2 cellular contexts compared by ENCODE assay signal in genomic region chr1:16446116-16446515, GRCh38.
TF ChIP-seq lines count a peak whose summit lies in the region.

No MANE protein-coding gene starts in this region.

TF ChIP-seq in HEK293, 187 proteins besides CTCF, POLR2A, EP300 and RAD21:
- TF ChIP-seq ZNF549 (tag by site-specific recombination; IDR thresholded peaks at IDR 0.05) = no peak
- TF ChIP-seq ZNF121 (tag by site-specific recombination; IDR thresholded peaks at IDR 0.05) = 0 out of 2 replicates have a peak, but pooled peaks have one; percentile 46

TF ChIP-seq in K562, 482 proteins besides CTCF, POLR2A, EP300 and RAD21:
- no peak for TF ChIP-seq ZNF175 (CRISPR knock-in tag; IDR thresholded peaks at IDR 0.05; ENCODE audit: low read depth)
- no peak for TF ChIP-seq ZKSCAN1 (IDR thresholded peaks at IDR 0.05; ENCODE audit: low read depth, low read length)
- TF ChIP-seq ZNF121 (CRISPR knock-in tag; conservative IDR thresholded peaks at IDR 0.05) = peak; percentile 54
